ENCODE assay signal across 18 cellular contexts in genomic region chr15:43316007-43316968, GRCh38. TPM values are rescaled to one million over a fixed set of nuclear protein-coding genes. Genes with fewer than 3 reads are reported as not detected.
DNase-seq lines count a peak whose midpoint lies in the region; ATAC-seq and TF ChIP-seq lines count a peak whose summit lies in the region.
"Had no signal": no experiment of that assay in that cellular context is flagged by ENCODE, and none has a peak within 500 bp of the region (broad histone marks: within the 10 kb centered on the region; RNA-seq: fewer than 3 reads in every experiment).

No MANE protein-coding gene starts in this region.

- H3K27me3 ChIP-seq in sigmoid colon: no peaks in the 10 kb centered on the region
- H3K27me3 ChIP-seq: SJSA1 had no signal

- H3K27me3 Mint-ChIP-seq in stimulated activated naive CD8-positive, alpha-beta T cell treated with anti-CD3 and anti-CD28 coated beads, Interleukin-15, amount 100 ng/mL, for 72 hours: peaks cover 11% of the 10 kb centered on the region

- intact Hi-C loops in sigmoid colon (cut with DNase I): no loop called here
- intact Hi-C loops in cardiac septum (cut with DNase I): no loop called here

- TF ChIP-seq RAD21 in Ishikawa (IDR thresholded peaks at IDR 0.05; ENCODE audit: low read depth): no peak

- TF ChIP-seq POLR2A in sigmoid colon (IDR thresholded peaks at IDR 0.05): no peak

- no peaks in the 10 kb centered on the region for H3K4me1 ChIP-seq in sigmoid colon
- H3K4me1 ChIP-seq: Caco-2, HAP-1 had no signal

- no peaks in the 10 kb centered on the region for H3K4me1 Mint-ChIP-seq in stimulated activated naive CD8-positive, alpha-beta T cell treated with anti-CD3 and anti-CD28 coated beads, Interleukin-15, amount 100 ng/mL, for 72 hours

- no peak overlapping the region for H3K27ac Mint-ChIP-seq in stimulated activated naive CD8-positive, alpha-beta T cell treated with anti-CD3 and anti-CD28 coated beads, Interleukin-15, amount 100 ng/mL, for 72 hours
- H3K27ac Mint-ChIP-seq: CD14-positive monocyte had no signal

- no peak overlapping the region for H3K4me3 Mint-ChIP-seq in stimulated activated naive CD8-positive, alpha-beta T cell treated with anti-CD3 and anti-CD28 coated beads, Interleukin-15, amount 100 ng/mL, for 72 hours
- H3K4me3 Mint-ChIP-seq: CD14-positive monocyte had no signal

- H3K4me3 ChIP-seq in sigmoid colon: no peak overlapping the region
- H3K4me3 ChIP-seq: HAP-1, SJSA1 had no signal

- no peak for TF ChIP-seq CTCF in sigmoid colon (IDR thresholded peaks at IDR 0.05)

- H3K9me3 ChIP-seq in sigmoid colon: no peaks in the 10 kb centered on the region
- H3K9me3 ChIP-seq: Caco-2, HAP-1, SJSA1 had no signal

- no peaks in the 10 kb centered on the region for H3K36me3 ChIP-seq in sigmoid colon
- H3K36me3 ChIP-seq: HAP-1, SJSA1 had no signal

- no peaks in the 10 kb centered on the region for H3K9me3 Mint-ChIP-seq in stimulated activated naive CD8-positive, alpha-beta T cell treated with anti-CD3 and anti-CD28 coated beads, Interleukin-15, amount 100 ng/mL, for 72 hours
- H3K9me3 Mint-ChIP-seq: CD14-positive monocyte had no signal

- H3K27ac ChIP-seq in sigmoid colon: peak overlapping the region in 3 of 4 donors; percentile 33 to 60 (median 39)

- DNase-seq in kidney glomerular epithelial cell (lab: John Stamatoyannopoulos, UW): peak; percentile 13
- DNase-seq in sigmoid colon: peak; percentile 91
- no peak for DNase-seq in stimulated activated naive CD8-positive, alpha-beta T cell treated with anti-CD3 and anti-CD28 coated beads, Interleukin-15, amount 100 ng/mL, for 72 hours
- no peak for DNase-seq in cardiac septum (ENCODE audit: low spot score)
- no peak for DNase-seq in iPS-NIHi7 (ENCODE audit: extremely low spot score)
- DNase-seq: Caco-2, EL, NCI-H187, NCI-H345, NCI-H526 treated with DMSO at 0.1 percent for 48 hours, PC-3 had no signal

- ATAC-seq in esophagus mucosa (peak; percentile 81), GM19467 (IDR thresholded peaks at IDR 0.05; ENCODE audit: unreplicated experiment) (no peak)
- no peak for ATAC-seq in stimulated activated naive CD8-positive, alpha-beta T cell treated with anti-CD3 and anti-CD28 coated beads, Interleukin-15, amount 100 ng/mL, for 72 hours
- ATAC-seq: PC-3 had no signal

- TF ChIP-seq EP300 in Ishikawa (IDR thresholded peaks at IDR 0.05; ENCODE audit: borderline replicate concordance): peak; percentile 62; the same call in 1 of the 2 replicates
- no peak for TF ChIP-seq EP300 in sigmoid colon (IDR thresholded peaks at IDR 0.05)

- 61 to 64% methylated on average over 6 of the region's 6 CpGs for WGBS in sigmoid colon, 2 donors

TF ChIP-seq in Ishikawa, 13 proteins besides CTCF, POLR2A, EP300 and RAD21:
- TF ChIP-seq FOXM1 (IDR thresholded peaks at IDR 0.05; ENCODE audit: borderline replicate concordance, low read depth) (peak; percentile 64; the same call in 1 of the 2 replicates), YY1 (IDR thresholded peaks at IDR 0.05; ENCODE audit: low read depth) (0 out of 2 replicates have a peak, but pooled peaks have one; percentile 23), CREB1 (IDR thresholded peaks at IDR 0.05; ENCODE audit: low read depth) (no peak), REST (IDR thresholded peaks at IDR 0.05; ENCODE audit: low read depth) (no peak), CEBPB (IDR thresholded peaks at IDR 0.05) (peak; percentile 52; the same call in 1 of the 2 replicates), TAF1 (IDR thresholded peaks at IDR 0.05; ENCODE audit: low read depth) (no peak), EGR1 (IDR thresholded peaks at IDR 0.05) (no peak), NFIC (IDR thresholded peaks at IDR 0.05) (peak; percentile 81), ZBTB7A (IDR thresholded peaks at IDR 0.05; ENCODE audit: low read depth) (no peak), TEAD4 (IDR thresholded peaks at IDR 0.05) (peak; percentile 16; the same call in 1 of the 2 replicates), TCF12 (IDR thresholded peaks at IDR 0.05; ENCODE audit: low read depth) (peak; percentile 70), MAX (IDR thresholded peaks at IDR 0.05) (no peak)
- TF ChIP-seq, protein P1, sequence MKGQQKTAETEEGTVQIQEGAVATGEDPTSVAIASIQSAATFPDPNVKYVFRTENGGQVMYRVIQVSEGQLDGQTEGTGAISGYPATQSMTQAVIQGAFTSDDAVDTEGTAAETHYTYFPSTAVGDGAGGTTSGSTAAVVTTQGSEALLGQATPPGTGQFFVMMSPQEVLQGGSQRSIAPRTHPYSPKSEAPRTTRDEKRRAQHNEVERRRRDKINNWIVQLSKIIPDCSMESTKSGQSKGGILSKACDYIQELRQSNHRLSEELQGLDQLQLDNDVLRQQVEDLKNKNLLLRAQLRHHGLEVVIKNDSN (IDR thresholded peaks at IDR 0.05): no peak

RNA-seq across cellular contexts. Expression of gene LCMT2, which starts 14.1 kb away (rescaled TPM):
- total RNA-seq in esophagus mucosa (7.8 TPM), sigmoid colon (1 to 10 TPM; 2.8 to 5.4 (median 4.0) TPM), cardiac septum (6.4 TPM)
- polyA plus RNA-seq in sigmoid colon: 1 to 10 TPM; 2.3 to 5.1 (median 2.4) TPM

RNA-seq across cellular contexts. Expression of gene TGM7, which starts 14.2 kb away (rescaled TPM):
- 0.40 TPM for total RNA-seq in esophagus mucosa
- not detected for total RNA-seq in sigmoid colon
- polyA plus RNA-seq in sigmoid colon: not detected
- not detected for total RNA-seq in cardiac septum
- total RNA-seq: Caco-2, HT1080, PC-3, SJSA1 had no signal
- polyA plus RNA-seq: CD14-positive monocyte had no signal

RNA-seq across cellular contexts. Expression of gene TGM5, which starts 49.6 kb away (rescaled TPM):
- 13.5 TPM for total RNA-seq in esophagus mucosa
- under 1 TPM in 1 of 4 donors, not detected in 3; 0.28 TPM for total RNA-seq in sigmoid colon
- polyA plus RNA-seq in sigmoid colon: not detected
- not detected for total RNA-seq in cardiac septum
- total RNA-seq: Caco-2, PC-3 had no signal
- polyA plus RNA-seq: CD14-positive monocyte had no signal

RNA-seq across cellular contexts. Expression of gene ZSCAN29, which starts 54.6 kb away (rescaled TPM):
- 15.4 TPM for total RNA-seq in esophagus mucosa
- 10 to 100 TPM; 14.6 to 19.7 (median 19.7) TPM for total RNA-seq in sigmoid colon
- 10 to 100 TPM in 1 of 3 donors, 1 to 10 TPM in 2; 6.0 to 11.1 (median 6.9) TPM for polyA plus RNA-seq in sigmoid colon
- 14.0 TPM for total RNA-seq in cardiac septum

RNA-seq across cellular contexts. Expression of gene TUBGCP4, which starts 54.6 kb away (rescaled TPM):
- 10.7 TPM for total RNA-seq in esophagus mucosa
- 10 to 100 TPM; 10.2 to 14.6 (median 12.1) TPM for total RNA-seq in sigmoid colon
- 10 to 100 TPM in 1 of 3 donors, 1 to 10 TPM in 2; 1.8 to 11.2 (median 2.5) TPM for polyA plus RNA-seq in sigmoid colon
- total RNA-seq in cardiac septum: 10.7 TPM

Comparison
In these comparisons a context has a peak if more than half of its experiments do, and no peak if none do; other contexts are left out.
1. DNase-seq: peak in kidney glomerular epithelial cell (single experiment) and sigmoid colon (single experiment); none in stimulated activated naive CD8-positive, alpha-beta T cell treated with anti-CD3 and anti-CD28 coated beads, Interleukin-15, amount 100 ng/mL, for 72 hours (0 of 2), cardiac septum (single experiment) and iPS-NIHi7 (single experiment).
2. RNA of gene TGM5, which starts 49.6 kb away (total RNA-seq): 13.5 TPM in esophagus mucosa (single experiment); not detected in cardiac septum (single experiment) and 0.28 TPM in sigmoid colon; every median in the first group is over 10 times any median in the second.